ENCODE assay signal across 1 cellular context in genomic region chr4:182137343-182137742, GRCh38.
TF ChIP-seq lines count a peak whose summit lies in the region.

No MANE protein-coding gene starts in this region.

TF ChIP-seq in GM23338, 12 proteins besides CTCF, POLR2A, EP300 and RAD21 (continued from another document):
- TF ChIP-seq ZNF462 (CRISPR knock-in tag; IDR thresholded peaks at IDR 0.05) (no peak), EZH2phosphoT487 (IDR thresholded peaks at IDR 0.05; ENCODE audit: unreplicated experiment) (no peak), ETS1 (IDR thresholded peaks at IDR 0.05) (no peak), POLR2AphosphoS5 (IDR thresholded peaks at IDR 0.05; ENCODE audit: low read depth) (no peak), EZH2 (IDR thresholded peaks at IDR 0.05; ENCODE audit: low read depth, unreplicated experiment) (no peak), REST (IDR thresholded peaks at IDR 0.05; ENCODE audit: unreplicated experiment) (no peak)
